In the genomic region with DNA sequence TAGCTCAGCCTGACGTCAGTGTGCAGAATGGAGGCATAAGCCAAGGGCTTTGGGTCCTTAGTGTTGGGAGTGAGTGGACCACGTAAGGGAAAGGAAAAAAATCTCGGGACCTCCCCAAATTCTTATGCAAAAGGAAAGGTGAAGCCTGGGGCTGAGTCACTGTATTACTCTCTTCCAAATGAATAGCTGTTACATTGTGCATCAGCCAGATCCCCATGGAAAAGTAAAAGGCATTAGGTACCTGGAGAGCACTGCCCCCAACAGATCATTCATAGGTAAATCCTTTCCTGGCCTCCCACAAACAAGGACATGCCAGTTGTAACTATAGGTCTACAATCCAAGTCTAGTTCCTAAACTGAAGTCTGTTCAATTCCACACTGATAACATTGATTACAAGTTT, we compare ENCODE assay signal across 18 cellular contexts.
DNase-seq lines count a peak whose midpoint lies in the region; ATAC-seq and TF ChIP-seq lines count a peak whose summit lies in the region.
"Had no signal": no experiment of that assay in that cellular context is flagged by ENCODE, and none has a peak within 500 bp of the region (broad histone marks: within the 10 kb centered on the region; RNA-seq: fewer than 3 reads in every experiment).

No MANE protein-coding gene starts in this region.

- no peak overlapping the region for H3K27ac Mint-ChIP-seq in T-helper 17 cell
- H3K27ac Mint-ChIP-seq: activated CD4-positive, alpha-beta memory T cell treated with anti-CD3 and anti-CD28 coated beads, Interleukin-2, amount 10 ng/mL, durations not matched to agents 7 days and 5 days had no signal

- H3K9me3 ChIP-seq in iPS DF 6.9 (ENCODE audit: control insufficient read depth, insufficient read depth, low read length) (no peaks in the 10 kb centered on the region), suprapubic skin (no peaks in the 10 kb centered on the region), T-helper 17 cell (ENCODE audit: control insufficient read depth, low read length, poor library complexity, severe bottlenecking) (peaks cover 2% of the 10 kb centered on the region)
- H3K9me3 ChIP-seq: thoracic aorta had no signal

- H3K27me3 ChIP-seq in iPS DF 6.9 (ENCODE audit: control insufficient read depth, insufficient read depth, low read length) (no peaks in the 10 kb centered on the region), suprapubic skin (no peaks in the 10 kb centered on the region)

- peaks cover 4% of the 10 kb centered on the region for H3K36me3 Mint-ChIP-seq in T-helper 17 cell (ENCODE audit: low read depth)

- H3K4me3 Mint-ChIP-seq in T-helper 17 cell, result no peak overlapping the region
- H3K4me3 Mint-ChIP-seq: activated CD4-positive, alpha-beta memory T cell treated with anti-CD3 and anti-CD28 coated beads, Interleukin-2, amount 10 ng/mL, durations not matched to agents 7 days and 5 days had no signal

- no peaks in the 10 kb centered on the region for H3K36me3 ChIP-seq in iPS DF 6.9 (ENCODE audit: control insufficient read depth, insufficient read depth, low read length)
- no peaks in the 10 kb centered on the region for H3K36me3 ChIP-seq in suprapubic skin
- H3K36me3 ChIP-seq: thoracic aorta had no signal

- ATAC-seq in HG03342 (IDR thresholded peaks at IDR 0.05; ENCODE audit: unreplicated experiment) (no peak), GM21526 (IDR thresholded peaks at IDR 0.05; ENCODE audit: low FRiP score, unreplicated experiment) (no peak), T-helper 17 cell (no peak)

- peak; percentile 9 to 14 for TF ChIP-seq CTCF in suprapubic skin (IDR thresholded peaks at IDR 0.05)

- no peak for TF ChIP-seq EP300 in suprapubic skin (IDR thresholded peaks at IDR 0.05)

- H3K27me3 Mint-ChIP-seq in T-helper 17 cell, result peaks cover 44% of the 10 kb centered on the region

- H3K27ac ChIP-seq in iPS DF 6.9 (ENCODE audit: low read length), result no peak overlapping the region
- no peak overlapping the region for H3K27ac ChIP-seq in suprapubic skin
- H3K27ac ChIP-seq: thoracic aorta had no signal

- peak; percentile 11 for DNase-seq in NCI-H748 (lab: John Stamatoyannopoulos, UW; ENCODE audit: unreplicated experiment)
- DNase-seq in NCI-H748 treated with DMSO at 0.1 percent for 48 hours (lab: John Stamatoyannopoulos, UW), result no peak
- peak; percentile 3 for DNase-seq in RPMI7951 (ENCODE audit: low read depth)
- DNase-seq in iPS DF 6.9 (ENCODE audit: low read depth, low spot score), result peak; percentile 66
- no peak for DNase-seq in suprapubic skin (ENCODE audit: low spot score in 2 of 2)
- DNase-seq in T-helper 17 cell, result no peak
- DNase-seq: activated CD4-positive, alpha-beta memory T cell treated with anti-CD3 and anti-CD28 coated beads, Interleukin-2, amount 10 ng/mL, durations not matched to agents 7 days and 5 days; activated gamma-delta T cell; COR-L47; effector CD8-positive, alpha-beta T cell; glutamatergic neuron; Kasumi-1; NCI-H2029; stimulated activated CD4-positive, alpha-beta T cell treated with anti-CD3 and anti-CD28 coated beads, Interleukin-12 subunit alpha, Interleukin-12 subunit beta, amount 100 ng/mL, for 4 hours; T-helper 2 cell had no signal

- TF ChIP-seq POLR2A in suprapubic skin (IDR thresholded peaks at IDR 0.05), result no peak

- no CpG with 5 or more reads among the region's 3 CpGs for WGBS in iPS DF 6.9 (ENCODE audit: insufficient coverage, insufficient read length)
- 46% methylated on average over 3 of the region's 3 CpGs for WGBS in suprapubic skin

- no peaks in the 10 kb centered on the region; the same call in 1 of the 2 replicates for H3K4me1 ChIP-seq in iPS DF 6.9 (ENCODE audit: control insufficient read depth, insufficient read depth, low read length)
- peaks cover 12% of the 10 kb centered on the region for H3K4me1 ChIP-seq in suprapubic skin

- H3K4me1 Mint-ChIP-seq in T-helper 17 cell, result peaks cover 2% of the 10 kb centered on the region
- H3K4me1 Mint-ChIP-seq: activated CD4-positive, alpha-beta memory T cell treated with anti-CD3 and anti-CD28 coated beads, Interleukin-2, amount 10 ng/mL, durations not matched to agents 7 days and 5 days had no signal

- H3K4me3 ChIP-seq in iPS DF 6.9 (ENCODE audit: low read length) (no peak overlapping the region), suprapubic skin (no peak overlapping the region)
- H3K4me3 ChIP-seq: thoracic aorta had no signal

Comparison
In these comparisons a context has a peak if more than half of its experiments do, and no peak if none do; other contexts are left out.
1. DNase-seq: peak in NCI-H748 (single experiment), RPMI7951 (single experiment) and iPS DF 6.9 (single experiment); none in NCI-H748 treated with DMSO at 0.1 percent for 48 hours (single experiment), suprapubic skin (0 of 2) and T-helper 17 cell (0 of 3).